ENCODE assay signal across 19 cellular contexts in genomic region chr12:116874324-116874995, GRCh38. TPM values are rescaled to one million over a fixed set of nuclear protein-coding genes. Genes with fewer than 3 reads are reported as not detected.
DNase-seq lines count a peak whose midpoint lies in the region; ATAC-seq and TF ChIP-seq lines count a peak whose summit lies in the region.
"Had no signal": no experiment of that assay in that cellular context is flagged by ENCODE, and none has a peak within 500 bp of the region (broad histone marks: within the 10 kb centered on the region; RNA-seq: fewer than 3 reads in every experiment).

No MANE protein-coding gene starts in this region.

- H3K79me2 ChIP-seq in DOHH2 (ENCODE audit: control insufficient read depth, low read length): peaks cover 89% of the 10 kb centered on the region
- H3K79me2 ChIP-seq in HCT116 (ENCODE audit: insufficient read depth, low read length): no peaks in the 10 kb centered on the region

- no peak for TF ChIP-seq RAD21 in HCT116 (IDR thresholded peaks at IDR 0.05; ENCODE audit: low read depth)

- POLR2A ChIA-PET in HCT116 (lab: Charles Lee): no interaction called here

- ATAC-seq in HCT116 (no peak), HG03565 (IDR thresholded peaks at IDR 0.05; ENCODE audit: unreplicated experiment) (no peak)

- H3K27me3 ChIP-seq in DOHH2 (ENCODE audit: control insufficient read depth, low read length): no peaks in the 10 kb centered on the region
- no peaks in the 10 kb centered on the region for H3K27me3 ChIP-seq in HCT116 (ENCODE audit: insufficient read depth, low read length)
- peaks cover 26% of the 10 kb centered on the region for H3K27me3 ChIP-seq in endodermal cell (ENCODE audit: control insufficient read depth, insufficient read depth, low read length, poor library complexity, severe bottlenecking)
- peaks cover 0 to 78% (median 3%) of the 10 kb centered on the region in 4 donors for H3K27me3 ChIP-seq in esophagus squamous epithelium

- H3K4me3 Mint-ChIP-seq in endodermal cell: no peak overlapping the region
- H3K4me3 Mint-ChIP-seq: CD4-positive, CD25-positive, alpha-beta regulatory T cell; CD8-positive, alpha-beta memory T cell; HFFc6 had no signal

- H3K36me3 ChIP-seq in DOHH2 (ENCODE audit: control insufficient read depth, low read length) (peaks cover 80% of the 10 kb centered on the region), HCT116 (ENCODE audit: control insufficient read depth in 1 of 2, insufficient read depth in 2 of 2, low read length in 2 of 2) (no peaks in the 10 kb centered on the region), endodermal cell (ENCODE audit: control insufficient read depth, insufficient read depth, low read length) (no peaks in the 10 kb centered on the region), esophagus squamous epithelium (no peaks in the 10 kb centered on the region)
- H3K36me3 ChIP-seq: BE2C, HAP-1 had no signal

- CTCF ChIA-PET in HCT116 (lab: Charles Lee): no interaction called here

- RAD21 ChIA-PET in HCT116 (lab: Charles Lee; ENCODE audit: low non-redundant PET in 1 of 2, low total read pairs in 2 of 2, uncharacterized antibody in 2 of 2, unreplicated experiment in 2 of 2): no interaction called here

- no peak overlapping the region for H2AFZ ChIP-seq in HCT116 (ENCODE audit: low read depth, low read length, poor library complexity, severe bottlenecking)

- H3K4me2 ChIP-seq in DOHH2 (ENCODE audit: low read length) (peak overlapping the region; percentile 40), HCT116 (ENCODE audit: low read length) (no peak overlapping the region)

- H4K20me1 ChIP-seq in DOHH2 (ENCODE audit: control insufficient read depth, insufficient read depth, low read depth, low read length): peaks cover 9% of the 10 kb centered on the region
- H4K20me1 ChIP-seq in HCT116 (ENCODE audit: insufficient read depth): no peaks in the 10 kb centered on the region

- WGBS in endodermal cell (ENCODE audit: insufficient coverage in 1 of 2, insufficient read length in 1 of 2), 2 experiments: 89 to 92% methylated on average over 4 of the region's 4 CpGs
- WGBS in esophagus squamous epithelium, 2 donors: 77 to 81% methylated on average over 3 to 4 of the region's 4 CpGs

- no peak for TF ChIP-seq CTCF in DOHH2 (IDR thresholded peaks at IDR 0.05; ENCODE audit: low read depth, low read length, poor library complexity, severe bottlenecking)
- TF ChIP-seq CTCF in HCT116 (IDR thresholded peaks at IDR 0.05 in 2 of 3, conservative IDR thresholded peaks at IDR 0.05 in 1 of 3; ENCODE audit: borderline replicate concordance in 1 of 3, insufficient read depth in 1 of 3, low read depth in 2 of 3, low read length in 2 of 3): no peak
- peak; percentile 44 for TF ChIP-seq CTCF in endodermal cell (conservative IDR thresholded peaks at IDR 0.05)
- TF ChIP-seq CTCF in esophagus squamous epithelium (IDR thresholded peaks at IDR 0.05): no peak

- H3K27ac ChIP-seq in DOHH2 (ENCODE audit: low read depth, low read length) (no peak overlapping the region), HCT116 (ENCODE audit: low read depth, low read length) (no peak overlapping the region), endodermal cell (ENCODE audit: low read depth, low read length) (no peak overlapping the region), esophagus squamous epithelium (no peak overlapping the region)

- TF ChIP-seq POLR2A in HCT116 (IDR thresholded peaks at IDR 0.05; ENCODE audit: borderline replicate concordance, extremely low read depth, insufficient read depth, insufficient read length) (no peak), esophagus squamous epithelium (IDR thresholded peaks at IDR 0.05) (no peak)

- H3K27me3 Mint-ChIP-seq in endodermal cell (ENCODE audit: insufficient read depth): peaks cover 44% of the 10 kb centered on the region

- H3F3A ChIP-seq in DOHH2 (ENCODE audit: control insufficient read depth, insufficient read depth): no peaks in the 10 kb centered on the region

- H3K9ac ChIP-seq in HCT116 (ENCODE audit: low read length) (no peak overlapping the region), endodermal cell (ENCODE audit: extremely low read depth, low read length, poor library complexity, severe bottlenecking) (no peak overlapping the region)

- no TSS peak for BruUV-seq in HCT116 (replicated peaks; lab: Mats Ljungman, UMichigan)

- peaks cover 7% of the 10 kb centered on the region for H3K9me3 Mint-ChIP-seq in endodermal cell

- H3K27ac Mint-ChIP-seq in endodermal cell: no peak overlapping the region
- H3K27ac Mint-ChIP-seq: CD4-positive, CD25-positive, alpha-beta regulatory T cell; HFFc6; IgD-negative memory B cell had no signal

- H3K4me3 ChIP-seq in DOHH2 (ENCODE audit: low read length): 0 out of 2 replicates have a peak overlapping the region, but pooled peaks have one; percentile 12
- no peak overlapping the region for H3K4me3 ChIP-seq in HCT116 (replicated peaks in 1 of 2; ENCODE audit: low read depth in 1 of 2, low read length in 2 of 2)
- no peak overlapping the region for H3K4me3 ChIP-seq in endodermal cell (ENCODE audit: low read length)
- H3K4me3 ChIP-seq in esophagus squamous epithelium: no peak overlapping the region
- H3K4me3 ChIP-seq: HAP-1 had no signal

- H3K4me1 ChIP-seq in DOHH2 (ENCODE audit: control insufficient read depth, low read length): peaks cover 63% of the 10 kb centered on the region
- H3K4me1 ChIP-seq in HCT116 (ENCODE audit: control insufficient read depth in 1 of 2, insufficient read depth in 2 of 2, low read length in 2 of 2): peaks cover 8 to 14% of the 10 kb centered on the region in 2 experiments; a peak in 3 of 4 replicates
- peaks cover 2% of the 10 kb centered on the region for H3K4me1 ChIP-seq in endodermal cell (ENCODE audit: control insufficient read depth, insufficient read depth, low read length)
- H3K4me1 ChIP-seq in esophagus squamous epithelium: peaks cover 12 to 16% (median 13%) of the 10 kb centered on the region in 3 donors
- H3K4me1 ChIP-seq: BE2C had no signal

- no peaks in the 10 kb centered on the region for H3K9me2 ChIP-seq in DOHH2 (replicated peaks; ENCODE audit: control insufficient read depth, low read length)
- no peaks in the 10 kb centered on the region for H3K9me2 ChIP-seq in HCT116 (ENCODE audit: insufficient read depth)

- no peaks in the 10 kb centered on the region for H3K9me3 ChIP-seq in DOHH2 (ENCODE audit: control insufficient read depth, insufficient read depth, low read length)
- H3K9me3 ChIP-seq in HCT116 (ENCODE audit: control insufficient read depth in 1 of 2, insufficient read depth in 1 of 2, low read depth in 1 of 2, low read length in 2 of 2): no peaks in the 10 kb centered on the region
- peaks cover 10% of the 10 kb centered on the region for H3K9me3 ChIP-seq in endodermal cell (ENCODE audit: control insufficient read depth, low read length)
- peaks cover 0 to 8% (median 5%) of the 10 kb centered on the region in 3 donors for H3K9me3 ChIP-seq in esophagus squamous epithelium
- H3K9me3 ChIP-seq: BE2C, HAP-1 had no signal

- H3K36me3 Mint-ChIP-seq in endodermal cell (ENCODE audit: low read depth): no peaks in the 10 kb centered on the region
- H3K36me3 Mint-ChIP-seq: CD4-positive, CD25-positive, alpha-beta regulatory T cell; CD8-positive, alpha-beta memory T cell had no signal

- no peak for DNase-seq in HCT116 (ENCODE audit: low read depth, low spot score)
- peak; percentile 42 for DNase-seq in NCI-H69 (lab: John Stamatoyannopoulos, UW)
- DNase-seq in endodermal cell: peak; percentile 68
- no peak for DNase-seq in RKO (ENCODE audit: low spot score)
- DNase-seq in esophagus squamous epithelium (lab: John Stamatoyannopoulos, UW): no peak
- DNase-seq: ACHN; BE2C; C1 segment of cervical spinal cord; CD4-positive, CD25-positive, alpha-beta regulatory T cell; CD8-positive, alpha-beta memory T cell; COR-L47; DMS 273 treated with DMSO at 0.1 percent for 48 hours; DMS53; HFFc6; KG1 had no signal

- intact Hi-C loops in HCT116 (cut with micrococcal nuclease): no loop called here
- intact Hi-C loops in esophagus squamous epithelium (cut with DNase I): no loop called here

- H3K4me1 Mint-ChIP-seq in endodermal cell: peaks cover 25% of the 10 kb centered on the region

TF ChIP-seq in HCT116, 20 proteins besides CTCF, POLR2A, EP300 and RAD21:
- TF ChIP-seq YY1 (IDR thresholded peaks at IDR 0.05; ENCODE audit: extremely low read depth, insufficient replicate concordance, low read depth, low read length) (peak; percentile 56), SRF (IDR thresholded peaks at IDR 0.05; ENCODE audit: low read depth) (no peak)

RNA-seq across cellular contexts. Expression of gene HRK, which starts 6.8 kb away (rescaled TPM):
- total RNA-seq in HCT116 (2021; ENCODE audit: unreplicated experiment) (4.3 TPM), endodermal cell (1 to 10 TPM; 1.4 to 1.6 TPM), esophagus squamous epithelium (under 1 TPM; 0.19 to 1.00 (median 0.25) TPM)
- polyA plus RNA-seq in HCT116 (2012): 1.2 and 1.6 TPM in 2 replicates
- polyA plus RNA-seq in endodermal cell (2013, experiment 1 of 2): 1.0 TPM
- polyA plus RNA-seq in endodermal cell (2013, experiment 2 of 2): 0.54 TPM
- total RNA-seq: CD8-positive, alpha-beta memory T cell; HFFc6 had no signal
- polyA plus RNA-seq: CD4-positive, CD25-positive, alpha-beta regulatory T cell; CD8-positive, alpha-beta memory T cell had no signal

RNA-seq across cellular contexts. Expression of gene FBXW8, which starts 36.3 kb away (rescaled TPM):
- total RNA-seq in HCT116 (2021; ENCODE audit: unreplicated experiment) (14.6 TPM), endodermal cell (10 to 100 TPM; 26.1 to 34.7 TPM), esophagus squamous epithelium (10 to 100 TPM in 2 of 4 donors, 1 to 10 TPM in 2; 7.4 to 15.4 (median 10.2) TPM)
- polyA plus RNA-seq in HCT116 (2012): 8.9 and 9.9 TPM in 2 replicates
- polyA plus RNA-seq in endodermal cell (2013, experiment 1 of 2): 19.8 TPM
- polyA plus RNA-seq in endodermal cell (2013, experiment 2 of 2): 19.2 TPM

Comparison
In these comparisons a context has a peak if more than half of its experiments do, and no peak if none do; other contexts are left out.
1. DNase-seq: peak in NCI-H69 (single experiment) and endodermal cell (single experiment); none in HCT116 (single experiment), RKO (single experiment) and esophagus squamous epithelium (single experiment).